In genomic region chr1:232519186-232519585, GRCh38 we compare ENCODE assay signal across 14 cellular contexts.
DNase-seq lines count a peak whose midpoint lies in the region; ATAC-seq and TF ChIP-seq lines count a peak whose summit lies in the region.
"Had no signal": no experiment of that assay in that cellular context is flagged by ENCODE, and none has a peak within 500 bp of the region (broad histone marks: within the 10 kb centered on the region; RNA-seq: fewer than 3 reads in every experiment).

No MANE protein-coding gene starts in this region.

- H3K27me3 ChIP-seq in thyroid gland = no peaks in the 10 kb centered on the region

- TF ChIP-seq POLR2A in thyroid gland (IDR thresholded peaks at IDR 0.05) = no peak

- H3K4me1 ChIP-seq in thyroid gland = peaks cover 0 to 5% of the 10 kb centered on the region in 2 donors
- H3K4me1 ChIP-seq: psoas muscle had no signal

- peak; percentile 58 for DNase-seq in NCI-H510A treated with DMSO at 0.1 percent for 48 hours (lab: John Stamatoyannopoulos, UW)
- DNase-seq in NCI-H510A (lab: John Stamatoyannopoulos, UW) = no peak
- DNase-seq in NCI-H2196 treated with DMSO at 0.1 percent for 48 hours (lab: John Stamatoyannopoulos, UW; ENCODE audit: unreplicated experiment) = peak; percentile 33
- DNase-seq in Right ventricle myocardium superior = peak; percentile 64
- peak; percentile 46 to 59 for DNase-seq in thyroid gland
- DNase-seq in DMS53 treated with DMSO at 0.1 percent for 48 hours (lab: John Stamatoyannopoulos, UW; ENCODE audit: unreplicated experiment) = no peak
- DNase-seq in OCI-M1 (lab: John Stamatoyannopoulos, UW) = no peak
- DNase-seq: activated CD4-positive, CD25-positive, alpha-beta regulatory T cell treated with anti-CD3 and anti-CD28 coated beads, Interleukin-2, amount 50 U/mL, for 72 hours; activated gamma-delta T cell treated with Interleukin-2 at 50 U/mL for 16 hours; psoas muscle; stimulated activated naive CD4-positive, alpha-beta T cell treated with Interleukin-2 at 50 U/mL for 16 hours had no signal

- H3K36me3 ChIP-seq in thyroid gland = peaks cover 0 to 9% of the 10 kb centered on the region in 2 donors

- intact Hi-C loops in Right ventricle myocardium superior (cut with DNase I) = no loop called here
- intact Hi-C loops in thyroid gland (cut with DNase I) = no loop called here

- WGBS in thyroid gland, 2 donors = 79 to 81% methylated on average over 9 to 11 of the region's 11 CpGs

- H3K9me3 ChIP-seq in thyroid gland = no peaks in the 10 kb centered on the region
- H3K9me3 ChIP-seq: psoas muscle had no signal

- TF ChIP-seq CTCF in thyroid gland (IDR thresholded peaks at IDR 0.05) = no peak

- peak; percentile 87 for ATAC-seq in Right ventricle myocardium superior (ENCODE audit: poor library complexity)
- no peak for ATAC-seq in HG03108 (IDR thresholded peaks at IDR 0.05; ENCODE audit: unreplicated experiment)
- ATAC-seq: natural killer cell treated with Interleukin-12 subunit alpha and Interleukin-12 subunit beta and Interleukin-15 and Interleukin-18, amount 100 ng/mL, for 72 hours had no signal

- no peak overlapping the region for H3K4me3 ChIP-seq in thyroid gland (replicated peaks in 1 of 3)
- H3K4me3 ChIP-seq: lung, psoas muscle had no signal

- no peak overlapping the region for H3K27ac ChIP-seq in thyroid gland
- H3K27ac ChIP-seq: psoas muscle had no signal

Comparison
In these comparisons a context has a peak if more than half of its experiments do, and no peak if none do; other contexts are left out.
1. DNase-seq: peak in NCI-H510A treated with DMSO at 0.1 percent for 48 hours (single experiment), NCI-H2196 treated with DMSO at 0.1 percent for 48 hours (single experiment), Right ventricle myocardium superior (single experiment) and thyroid gland (2 of 2); none in NCI-H510A (single experiment), DMS53 treated with DMSO at 0.1 percent for 48 hours (single experiment) and OCI-M1 (single experiment).